ENCODE assay signal across 8 cellular contexts in the genomic region with DNA sequence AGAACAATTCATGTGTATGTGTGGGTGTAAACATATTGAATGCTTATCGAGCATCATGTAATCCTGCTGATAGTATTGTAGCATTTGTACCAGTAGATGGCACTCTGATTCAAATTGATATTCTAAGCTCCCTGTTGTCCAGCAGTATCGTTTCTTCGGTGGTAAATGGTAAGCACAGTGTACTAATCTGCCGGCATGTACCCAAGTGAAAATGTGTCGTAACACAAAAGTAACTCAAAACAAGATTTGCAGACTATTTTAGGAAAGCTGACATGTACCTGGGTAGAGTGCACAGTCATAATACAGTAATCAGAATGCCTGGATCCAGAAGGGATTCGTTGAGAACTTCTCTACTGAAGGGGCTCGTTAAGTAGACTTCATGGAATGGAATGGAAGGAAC. TPM values are rescaled to one million over a fixed set of nuclear protein-coding genes. Genes with fewer than 3 reads are reported as not detected.
DNase-seq lines count a peak whose midpoint lies in the region; TF ChIP-seq lines count a peak whose summit lies in the region.

No MANE protein-coding gene starts in this region.

- peaks cover 17% of the 10 kb centered on the region for H3K27me3 Mint-ChIP-seq in nephron (ENCODE audit: low read depth)

- intact Hi-C loops in esophagus squamous epithelium (cut with DNase I): loop anchor here (10.0 kb wide), 1 partner anchor 808 kb away; no protein-coding TSS in a partner anchor

- TF ChIP-seq POLR2A in esophagus squamous epithelium (IDR thresholded peaks at IDR 0.05): no peak

- WGBS in esophagus squamous epithelium, 2 donors: 23 to 27% methylated on average over 7 of the region's 7 CpGs

- DNase-seq in GM04503 (ENCODE audit: low read depth): peak; percentile 33
- DNase-seq in HFF-Myc (ENCODE audit: extremely low read depth, low read depth): peak; percentile 52
- DNase-seq in NCI-H1694 treated with DMSO at 0.1 percent for 48 hours (lab: John Stamatoyannopoulos, UW): peak; percentile 80
- peak; percentile 76 for DNase-seq in SKM-1 treated with dmso at 0.1 percent for 144 hours (lab: John Stamatoyannopoulos, UW; ENCODE audit: unreplicated experiment)
- DNase-seq in esophagus squamous epithelium (lab: John Stamatoyannopoulos, UW): no peak
- DNase-seq in UCSD-AML1 (lab: John Stamatoyannopoulos, UW; ENCODE audit: unreplicated experiment): no peak
- DNase-seq in activated CD4-positive, alpha-beta T cell treated with anti-CD3 and anti-CD28 coated beads, Interleukin-2, amount 50 U/mL, for 1 hour: no peak

- no peak overlapping the region for H3K27ac ChIP-seq in esophagus squamous epithelium

- H3K4me1 ChIP-seq in esophagus squamous epithelium: peaks cover 0 to 5% (median 0%) of the 10 kb centered on the region in 3 donors

- no peak overlapping the region for H3K27ac Mint-ChIP-seq in nephron

- no peaks in the 10 kb centered on the region for H3K9me3 ChIP-seq in esophagus squamous epithelium

- H3K4me1 Mint-ChIP-seq in nephron: no peaks in the 10 kb centered on the region

- H3K36me3 ChIP-seq in esophagus squamous epithelium: no peaks in the 10 kb centered on the region

- H3K27me3 ChIP-seq in esophagus squamous epithelium: no peaks in the 10 kb centered on the region

- TF ChIP-seq CTCF in HFF-Myc (IDR thresholded peaks at IDR 0.05; ENCODE audit: low read depth, low read length, missing control alignments) (peak; percentile 45), esophagus squamous epithelium (IDR thresholded peaks at IDR 0.05) (peak; percentile 41 to 66 (median 56)), nephron (IDR thresholded peaks at IDR 0.05; ENCODE audit: unreplicated experiment in 3 of 3) (peak; percentile 71 to 76 (median 71))

- no peaks in the 10 kb centered on the region for H3K36me3 Mint-ChIP-seq in nephron (ENCODE audit: low read depth)

- H3K4me3 Mint-ChIP-seq in nephron: no peak overlapping the region

- H3K4me3 ChIP-seq in HFF-Myc (replicated peaks; ENCODE audit: low read depth, low read length): no peak overlapping the region
- H3K4me3 ChIP-seq in esophagus squamous epithelium: peak overlapping the region in 1 of 4 donors; percentile 35

- H3K9me3 Mint-ChIP-seq in nephron: peaks cover 11% of the 10 kb centered on the region

RNA-seq across cellular contexts. Expression of a gene that starts 31.7 kb away (rescaled TPM):
- total RNA-seq in esophagus squamous epithelium: 1 to 10 TPM in 2 of 4 donors, under 1 TPM in 2; 0.57 to 1.1 (median 0.98) TPM

Comparison
In these comparisons a context has a peak if more than half of its experiments do, and no peak if none do; other contexts are left out.
1. DNase-seq: peak in GM04503 (single experiment), HFF-Myc (single experiment), NCI-H1694 treated with DMSO at 0.1 percent for 48 hours (single experiment) and SKM-1 treated with dmso at 0.1 percent for 144 hours (single experiment); none in esophagus squamous epithelium (single experiment), UCSD-AML1 (single experiment) and activated CD4-positive, alpha-beta T cell treated with anti-CD3 and anti-CD28 coated beads, Interleukin-2, amount 50 U/mL, for 1 hour (single experiment).
2. Peak in every context shown above with its lines, with median percentiles within 50 percentile points of each other: CTCF ChIP-seq.